In genomic region chr15:46277451-46277850, GRCh38 we compare ENCODE assay signal across 12 cellular contexts.
DNase-seq lines count a peak whose midpoint lies in the region; TF ChIP-seq lines count a peak whose summit lies in the region.
"Had no signal": no experiment of that assay in that cellular context is flagged by ENCODE, and none has a peak within 500 bp of the region (broad histone marks: within the 10 kb centered on the region; RNA-seq: fewer than 3 reads in every experiment).

No MANE protein-coding gene starts in this region.

- H3K79me2 ChIP-seq in neural cell (replicated peaks; ENCODE audit: insufficient read depth, low read length) = no peaks in the 10 kb centered on the region

- H3K4me3 ChIP-seq in BLaER1 treated with 17β-estradiol and CSF1 and Interleukin-3, amounts not matched to agents 10 nM and 100 nM = no peak overlapping the region
- H3K4me3 ChIP-seq in WERI-Rb-1 (ENCODE audit: low read depth, low read length) = no peak overlapping the region
- peak overlapping the region in 7 of 59 donors; percentile 16 to 46 (median 28) for H3K4me3 ChIP-seq in dorsolateral prefrontal cortex
- peak overlapping the region; percentile 27 for H3K4me3 ChIP-seq in neural cell (ENCODE audit: low read length)
- H3K4me3 ChIP-seq in stomach = no peak overlapping the region
- H3K4me3 ChIP-seq: GM23338 had no signal

- peaks cover 4% of the 10 kb centered on the region for H3F3A ChIP-seq in neural cell (ENCODE audit: insufficient read depth, low read length, poor library complexity, severe bottlenecking)

- H3K9me2 ChIP-seq in neural cell (ENCODE audit: insufficient read depth, low read length) = no peaks in the 10 kb centered on the region

- no peaks in the 10 kb centered on the region for H3K36me3 ChIP-seq in BLaER1 treated with 17β-estradiol and CSF1 and Interleukin-3, amounts not matched to agents 10 nM and 100 nM
- H3K36me3 ChIP-seq in WERI-Rb-1 (no peaks in the 10 kb centered on the region), neural cell (ENCODE audit: insufficient read depth, low read length) (no peaks in the 10 kb centered on the region), stomach (no peaks in the 10 kb centered on the region)
- H3K36me3 ChIP-seq: BE2C had no signal

- no peak for TF ChIP-seq CTCF in WERI-Rb-1 (IDR thresholded peaks at IDR 0.05; ENCODE audit: low read depth, low read length)
- no peak for TF ChIP-seq CTCF in dorsolateral prefrontal cortex (IDR thresholded peaks at IDR 0.05 in 54 of 56, conservative IDR thresholded peaks at IDR 0.05 in 2 of 56; ENCODE audit: low read depth in 1 of 56, partially characterized antibody in 56 of 56)
- no peak for TF ChIP-seq CTCF in neural cell (IDR thresholded peaks at IDR 0.05; ENCODE audit: poor library complexity, severe bottlenecking)
- TF ChIP-seq CTCF in stomach (IDR thresholded peaks at IDR 0.05) = no peak

- intact Hi-C loops in dorsolateral prefrontal cortex (cut with DNase I) = no loop called here
- intact Hi-C loops in stomach (cut with DNase I; ENCODE audit: low total_unique reads) = no loop called here

- DNase-seq in WERI-Rb-1 = no peak
- no peak for DNase-seq in dorsolateral prefrontal cortex
- no peak for DNase-seq in stomach
- no peak for DNase-seq in DMS53 (lab: John Stamatoyannopoulos, UW)
- no peak for DNase-seq in NCI-H2081 (lab: John Stamatoyannopoulos, UW)
- DNase-seq: ACHN; CD4-positive, alpha-beta memory T cell; HCEC 1CT had no signal

- TF ChIP-seq RAD21 in neural cell (conservative IDR thresholded peaks at IDR 0.05) = no peak

- TF ChIP-seq EP300 in neural cell (conservative IDR thresholded peaks at IDR 0.05; ENCODE audit: poor library complexity, severe bottlenecking) (no peak), stomach (IDR thresholded peaks at IDR 0.05) (no peak)

- H3K4me2 ChIP-seq in BLaER1 treated with 17β-estradiol and CSF1 and Interleukin-3, amounts not matched to agents 10 nM and 100 nM = peak overlapping the region in 7 of 11 experiments; percentile 0 to 58 (median 44); a peak in 5 of 22 replicates
- H3K4me2 ChIP-seq in neural cell (ENCODE audit: low read length) = peak overlapping the region; percentile 18
- H3K4me2 ChIP-seq: GM23338 had no signal

- no peaks in the 10 kb centered on the region for H3K27me3 ChIP-seq in BLaER1 treated with 17β-estradiol and CSF1 and Interleukin-3, amounts not matched to agents 10 nM and 100 nM
- H3K27me3 ChIP-seq in WERI-Rb-1 (ENCODE audit: insufficient read depth, low read depth, severe bottlenecking) (no peaks in the 10 kb centered on the region), dorsolateral prefrontal cortex (no peaks in the 10 kb centered on the region), neural cell (ENCODE audit: insufficient read depth, low read depth, low read length) (no peaks in the 10 kb centered on the region), stomach (no peaks in the 10 kb centered on the region)
- H3K27me3 ChIP-seq: BE2C had no signal

- no peaks in the 10 kb centered on the region for H3K9me3 ChIP-seq in BLaER1 treated with 17β-estradiol and CSF1 and Interleukin-3, amounts not matched to agents 10 nM and 100 nM (replicated peaks in 1 of 11)
- H3K9me3 ChIP-seq in WERI-Rb-1 (ENCODE audit: severe bottlenecking) (no peaks in the 10 kb centered on the region), neural cell (ENCODE audit: low read length) (no peaks in the 10 kb centered on the region), stomach (no peaks in the 10 kb centered on the region)
- H3K9me3 ChIP-seq: BE2C had no signal

- TF ChIP-seq POLR2A in stomach (IDR thresholded peaks at IDR 0.05) = no peak

- H3K27ac ChIP-seq in BLaER1 treated with 17β-estradiol and CSF1 and Interleukin-3, amounts not matched to agents 10 nM and 100 nM = no peak overlapping the region
- peak overlapping the region; percentile 96 for H3K27ac ChIP-seq in WERI-Rb-1
- H3K27ac ChIP-seq in dorsolateral prefrontal cortex = peak overlapping the region in 31 of 59 donors; percentile 5 to 91 (median 57)
- H3K27ac ChIP-seq in neural cell (ENCODE audit: low read length) = peak overlapping the region; percentile 80
- H3K27ac ChIP-seq in stomach = no peak overlapping the region

- H2AFZ ChIP-seq in neural cell (ENCODE audit: low read depth, low read length) = no peak overlapping the region
- H2AFZ ChIP-seq: GM23338 had no signal

- H3K4me1 ChIP-seq in BLaER1 treated with 17β-estradiol and CSF1 and Interleukin-3, amounts not matched to agents 10 nM and 100 nM = peaks cover 5 to 25% (median 16%) of the 10 kb centered on the region in 10 experiments; a peak in 15 of 20 replicates
- H3K4me1 ChIP-seq in stomach = peaks cover 8 to 20% (median 16%) of the 10 kb centered on the region in 4 donors

- H4K20me1 ChIP-seq in BLaER1 treated with 17β-estradiol and CSF1 and Interleukin-3, amounts not matched to agents 10 nM and 100 nM = no peaks in the 10 kb centered on the region
- H4K20me1 ChIP-seq in neural cell (ENCODE audit: insufficient read depth) = no peaks in the 10 kb centered on the region

- H3K9ac ChIP-seq in BLaER1 treated with 17β-estradiol and CSF1 and Interleukin-3, amounts not matched to agents 10 nM and 100 nM = no peak overlapping the region
- peak overlapping the region; percentile 6 for H3K9ac ChIP-seq in neural cell (ENCODE audit: low read length)

TF ChIP-seq in neural cell, 6 proteins besides CTCF, POLR2A, EP300 and RAD21:
- no peak for TF ChIP-seq EZH2 (IDR thresholded peaks at IDR 0.05; ENCODE audit: borderline replicate concordance, insufficient read depth, low read length, poor library complexity, severe bottlenecking)
- no peak for TF ChIP-seq REST (IDR thresholded peaks at IDR 0.05; ENCODE audit: borderline replicate concordance)
- no peak for TF ChIP-seq SMC3 (conservative IDR thresholded peaks at IDR 0.05; ENCODE audit: poor library complexity)
- no peak for TF ChIP-seq TAF1 (IDR thresholded peaks at IDR 0.05; ENCODE audit: low read depth)
- no peak for TF ChIP-seq MXI1 (conservative IDR thresholded peaks at IDR 0.05; ENCODE audit: poor library complexity, severe bottlenecking)
- no peak for TF ChIP-seq POLR2AphosphoS5 (IDR thresholded peaks at IDR 0.05)

Comparison
In these comparisons a context has a peak if more than half of its experiments do, and no peak if none do; other contexts are left out.
1. H3K27ac ChIP-seq: peak in WERI-Rb-1 (single experiment), dorsolateral prefrontal cortex (31 of 59) and neural cell (single experiment); none in BLaER1 treated with 17β-estradiol and CSF1 and Interleukin-3, amounts not matched to agents 10 nM and 100 nM (0 of 11) and stomach (0 of 5).